ENCODE assay signal across 8 cellular contexts in the genomic region with DNA sequence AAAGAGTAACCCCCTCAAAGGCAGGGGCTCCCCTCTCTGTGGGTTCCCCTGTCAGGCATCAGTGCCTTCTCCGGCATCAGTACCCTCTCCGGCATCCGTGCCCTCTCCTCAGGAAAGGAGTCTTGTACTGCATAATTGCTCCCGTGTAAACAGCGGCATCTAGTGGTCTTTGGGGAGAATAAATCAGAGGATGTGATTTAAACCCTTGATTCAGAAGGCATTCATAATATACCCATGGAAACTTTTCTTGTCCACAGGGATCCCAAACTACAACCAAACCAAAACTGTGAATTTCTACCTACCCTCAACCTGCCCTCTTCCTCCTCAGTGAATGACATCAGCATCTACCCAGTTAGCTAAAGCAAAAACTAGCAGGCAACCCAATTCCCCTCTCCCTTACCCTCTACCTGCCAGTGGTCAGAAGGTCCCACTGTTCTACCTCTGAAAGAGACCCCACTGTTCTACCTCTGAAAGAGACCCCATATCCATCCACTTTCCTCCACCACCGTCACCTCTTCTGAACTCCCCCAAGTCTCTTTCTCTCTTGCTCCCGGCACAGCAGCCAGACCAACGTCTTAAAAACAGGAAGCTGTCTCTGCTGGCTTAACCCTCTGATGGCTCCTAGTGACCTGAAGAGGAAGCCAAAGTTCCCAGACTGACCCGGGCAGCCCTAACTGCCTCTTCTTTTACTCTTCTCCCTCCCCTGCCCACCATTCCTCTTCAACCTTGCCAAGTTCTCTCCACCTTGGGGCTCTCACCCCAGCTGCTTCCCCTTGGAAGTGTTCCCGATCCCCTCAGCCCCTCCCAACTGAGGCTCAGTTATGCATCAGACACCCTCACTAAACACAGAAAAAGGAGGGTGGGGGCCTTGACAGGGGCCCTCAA. TPM values are rescaled to one million over a fixed set of nuclear protein-coding genes. Genes with fewer than 3 reads are reported as not detected.
DNase-seq lines count a peak whose midpoint lies in the region; ATAC-seq and TF ChIP-seq lines count a peak whose summit lies in the region.

No MANE protein-coding gene starts in this region.

- DNase-seq in DMS114 treated with DMSO at 0.1 percent for 48 hours (lab: John Stamatoyannopoulos, UW; ENCODE audit: unreplicated experiment) (peak; percentile 92), HT1080 (ENCODE audit: low read depth) (peak; percentile 45), NCI-H82 (lab: John Stamatoyannopoulos, UW) (peak; percentile 87), fibroblast of the conjunctiva (ENCODE audit: low read depth) (peak; percentile 51), cortex of kidney (lab: John Stamatoyannopoulos, UW) (no peak)
- DNase-seq in activated T-cell treated with anti-CD3 and anti-CD28 coated beads, Interleukin-2, amount 50 U/mL, for 72 hours: peak; percentile 22 to 39

- H3K4me3 Mint-ChIP-seq in activated T-cell treated with anti-CD3 and anti-CD28 coated beads, Interleukin-2, amount 50 U/mL, for 72 hours: peak overlapping the region; percentile 2 to 56
- peak overlapping the region in 1 of 3 experiments; percentile 3 for H3K4me3 Mint-ChIP-seq in nephron

- H3K27ac Mint-ChIP-seq in activated T-cell treated with anti-CD3 and anti-CD28 coated beads, Interleukin-2, amount 50 U/mL, for 72 hours: peak overlapping the region; percentile 34
- H3K27ac Mint-ChIP-seq in nephron: peak overlapping the region; percentile 11 to 41 (median 21)

- peaks cover 5 to 12% of the 10 kb centered on the region in 2 donors for H3K36me3 Mint-ChIP-seq in activated T-cell treated with anti-CD3 and anti-CD28 coated beads, Interleukin-2, amount 50 U/mL, for 72 hours (ENCODE audit: insufficient read depth in 2 of 2)
- H3K36me3 Mint-ChIP-seq in nephron (ENCODE audit: low read depth): peaks cover 34% of the 10 kb centered on the region

- H3K27me3 Mint-ChIP-seq in activated T-cell treated with anti-CD3 and anti-CD28 coated beads, Interleukin-2, amount 50 U/mL, for 72 hours (ENCODE audit: low read depth): no peaks in the 10 kb centered on the region
- H3K27me3 Mint-ChIP-seq in nephron (ENCODE audit: low read depth): no peaks in the 10 kb centered on the region

- H3K4me1 Mint-ChIP-seq in activated T-cell treated with anti-CD3 and anti-CD28 coated beads, Interleukin-2, amount 50 U/mL, for 72 hours (ENCODE audit: low read depth): peaks cover 30% of the 10 kb centered on the region
- H3K4me1 Mint-ChIP-seq in nephron: peaks cover 16% of the 10 kb centered on the region

- peak; percentile 74 to 75 for ATAC-seq in activated T-cell treated with anti-CD3 and anti-CD28 coated beads, Interleukin-2, amount 50 U/mL, for 72 hours (replicated peaks in 1 of 2)
- no peak for ATAC-seq in GM21529 (IDR thresholded peaks at IDR 0.05; ENCODE audit: unreplicated experiment)

- no peaks in the 10 kb centered on the region for H3K9me3 Mint-ChIP-seq in activated T-cell treated with anti-CD3 and anti-CD28 coated beads, Interleukin-2, amount 50 U/mL, for 72 hours
- H3K9me3 Mint-ChIP-seq in nephron: no peaks in the 10 kb centered on the region

- peak; percentile 69 to 78 (median 73) for TF ChIP-seq CTCF in nephron (IDR thresholded peaks at IDR 0.05; ENCODE audit: unreplicated experiment in 3 of 3)

RNA-seq across cellular contexts. Expression of a gene that starts 27.2 kb away (rescaled TPM):
- total RNA-seq in HT1080 (2014; rRNA removed; shearing (Covaris generic)): 42.3 and 66.9 TPM in 2 replicates
- polyA plus RNA-seq in HT1080 (2015; cell fraction: cytosol; rRNA removed): 158 and 179 TPM in 2 replicates
- polyA plus RNA-seq in HT1080 (2015; cell fraction: nucleus; rRNA removed): 132 and 134 TPM in 2 replicates
- total RNA-seq in activated T-cell treated with anti-CD3 and anti-CD28 coated beads, Interleukin-2, amount 50 U/mL, for 72 hours: 100 to 1,000 TPM; 150 to 176 TPM
